Comparison of ENCODE assay signal across 24 cellular contexts in genomic region chr21:20627594-20627993, GRCh38.
"Had no signal": no experiment of that assay in that cellular context is flagged by ENCODE, and none has a peak within 500 bp of the region (broad histone marks: within the 10 kb centered on the region; RNA-seq: fewer than 3 reads in every experiment).

No MANE protein-coding gene starts in this region.

- H3K4me3 Mint-ChIP-seq: activated B cell treated with CpG ODN at 0.5 μM for 24 hours; activated CD4-positive, alpha-beta memory T cell treated with anti-CD3 and anti-CD28 coated beads for 36 hours; activated CD4-positive, alpha-beta T cell treated with anti-CD3 and anti-CD28 coated beads, Interleukin-2, amount 10 ng/mL, durations not matched to agents 7 days and 5 days; activated naive CD4-positive, alpha-beta T cell treated with anti-CD3 and anti-CD28 coated beads for 36 hours; activated naive CD8-positive, alpha-beta T cell; activated T-cell treated with anti-CD3 and anti-CD28 coated beads, Interleukin-2, amount 50 U/mL, for 4 hours; brain; T-helper 1 cell treated with Interleukin-12 subunit alpha and Interleukin-12 subunit beta and Interleukin-4 antibody, amounts not matched to agents 30 μg/mL and 1 μg/mL, for 36 hours had no signal

- H3K27ac Mint-ChIP-seq: activated B cell treated with CpG ODN at 0.5 μM for 24 hours; activated CD4-positive, alpha-beta memory T cell treated with anti-CD3 and anti-CD28 coated beads for 36 hours; activated CD4-positive, alpha-beta T cell treated with anti-CD3 and anti-CD28 coated beads, Interleukin-2, amount 10 ng/mL, durations not matched to agents 7 days and 5 days; activated naive CD4-positive, alpha-beta T cell treated with anti-CD3 and anti-CD28 coated beads for 36 hours; activated naive CD8-positive, alpha-beta T cell; brain; T-helper 1 cell treated with Interleukin-12 subunit alpha and Interleukin-12 subunit beta and Interleukin-4 antibody, amounts not matched to agents 30 μg/mL and 1 μg/mL, for 36 hours had no signal

- H3K27me3 Mint-ChIP-seq: activated B cell treated with CpG ODN at 0.5 μM for 24 hours; activated CD4-positive, alpha-beta memory T cell treated with anti-CD3 and anti-CD28 coated beads for 36 hours; activated CD4-positive, alpha-beta T cell treated with anti-CD3 and anti-CD28 coated beads, Interleukin-2, amount 10 ng/mL, durations not matched to agents 7 days and 5 days; activated naive CD8-positive, alpha-beta T cell had no signal

- H3K27ac ChIP-seq: SJSA1 had no signal

- ATAC-seq: activated T-cell treated with anti-CD3 and anti-CD28 coated beads, Interleukin-2, amount 50 U/mL, for 4 hours; PC-3; SK-N-SH treated with all-trans-retinoic acid at 6 μM for 48 hours had no signal

- H3K4me1 Mint-ChIP-seq: activated B cell treated with CpG ODN at 0.5 μM for 24 hours; activated CD4-positive, alpha-beta T cell treated with anti-CD3 and anti-CD28 coated beads, Interleukin-2, amount 10 ng/mL, durations not matched to agents 7 days and 5 days; brain had no signal

- H3K36me3 ChIP-seq: SJSA1 had no signal

- DNase-seq: activated B cell treated with CpG ODN at 0.5 μM for 24 hours; activated CD4-positive, alpha-beta memory T cell treated with anti-CD3 and anti-CD28 coated beads for 36 hours; activated CD4-positive, alpha-beta T cell treated with anti-CD3 and anti-CD28 coated beads for 1 hour; activated CD4-positive, alpha-beta T cell treated with anti-CD3 and anti-CD28 coated beads, Interleukin-2, amount 10 ng/mL, durations not matched to agents 7 days and 5 days; activated CD8-positive, alpha-beta memory T cell treated with anti-CD3 and anti-CD28 coated beads for 24 hours; activated gamma-delta T cell; activated naive CD4-positive, alpha-beta T cell treated with anti-CD3 and anti-CD28 coated beads for 36 hours; activated T-cell treated with anti-CD3 and anti-CD28 coated beads, Interleukin-2, amount 50 U/mL, for 4 hours; amygdala; Karpas-422; MM.1S; NCI-H1105; NCI-H1436 treated with DMSO at 0.1 percent for 48 hours; NCI-H187 treated with DMSO at 0.1 percent for 48 hours; NCI-H2081 treated with DMSO at 0.1 percent for 48 hours; NCI-H446; NCI-H524; PC-3; SHP77 had no signal

- H3K27me3 ChIP-seq: SJSA1 had no signal

- H3K36me3 Mint-ChIP-seq: activated CD4-positive, alpha-beta memory T cell treated with anti-CD3 and anti-CD28 coated beads for 36 hours; activated naive CD8-positive, alpha-beta T cell; brain had no signal

- H3K4me3 ChIP-seq: SJSA1 had no signal

- H3K4me1 ChIP-seq: SJSA1 had no signal
